23 cellular contexts compared by ENCODE assay signal in the genomic region with DNA sequence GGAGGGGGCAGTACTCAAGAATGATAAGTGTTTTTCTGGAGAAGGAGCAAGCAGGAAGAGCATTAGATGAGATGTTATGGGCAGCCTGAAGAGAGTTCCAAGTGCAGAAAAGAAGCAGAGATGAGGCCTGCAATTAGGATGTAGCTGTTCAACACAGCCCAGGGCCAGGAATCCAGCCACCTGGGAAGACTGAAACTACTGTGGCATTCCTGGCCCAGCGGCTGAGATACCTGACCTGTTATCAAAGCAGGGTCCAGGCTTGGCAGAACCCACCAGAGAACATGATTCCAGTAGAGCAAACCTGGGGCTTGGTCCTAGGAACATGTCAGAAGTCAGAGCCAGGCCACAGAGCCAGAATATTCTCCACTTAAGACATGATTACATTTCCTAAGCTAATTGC.
"Had no signal": no experiment of that assay in that cellular context is flagged by ENCODE, and none has a peak within 500 bp of the region (broad histone marks: within the 10 kb centered on the region; RNA-seq: fewer than 3 reads in every experiment).

No MANE protein-coding gene starts in this region.

- H3K36me3 ChIP-seq: brain microvascular endothelial cell had no signal

- DNase-seq: activated CD4-positive, alpha-beta T cell treated with anti-CD3 and anti-CD28 coated beads for 1 hour; activated CD4-positive, alpha-beta T cell treated with anti-CD3 and anti-CD28 coated beads for 48 hours; activated CD4-positive, alpha-beta T cell treated with anti-CD3 and anti-CD28 coated beads, Interleukin-2, amount 50 U/mL, for 1 hour; activated CD4-positive, alpha-beta T cell treated with anti-CD3 and anti-CD28 coated beads, Interleukin-2, amount 50 U/mL, for 48 hours; activated CD8-positive, alpha-beta memory T cell treated with anti-CD3 and anti-CD28 coated beads for 24 hours; activated CD8-positive, alpha-beta T cell treated with anti-CD3 and anti-CD28 coated beads for 36 hours; activated effector memory CD4-positive, alpha-beta T cell treated with Interleukin-2 at 50 U/mL for 16 hours; activated gamma-delta T cell treated with Interleukin-2 at 50 U/mL for 16 hours; activated naive CD4-positive, alpha-beta T cell treated with anti-CD3 and anti-CD28 coated beads, Interleukin-2, amount 50 U/mL, for 16 hours; activated naive CD4-positive, alpha-beta T cell treated with Interleukin-2 at 50 U/mL for 16 hours; activated T-cell treated with anti-CD3 and anti-CD28 coated beads, Interleukin-2, amount 50 U/mL, for 4 hours; amniotic stem cell; anterior cingulate cortex; brain microvascular endothelial cell; dorsolateral prefrontal cortex; effector memory CD4-positive, alpha-beta T cell; endodermal cell; foreskin fibroblast; T-helper 2 cell had no signal

- ATAC-seq: activated CD8-positive, alpha-beta T cell treated with anti-CD3 and anti-CD28 coated beads for 36 hours; activated T-cell treated with anti-CD3 and anti-CD28 coated beads, Interleukin-2, amount 50 U/mL, for 4 hours; activated T-helper 17 cell treated with anti-CD3 and anti-CD28 coated beads, Interleukin-2, amount 50 U/mL, for 72 hours; esophagus mucosa; WTC11 had no signal

- H3K27ac ChIP-seq: brain microvascular endothelial cell, coronary artery, dorsolateral prefrontal cortex had no signal

- H3K4me3 ChIP-seq: coronary artery, dorsolateral prefrontal cortex had no signal

- H3K27me3 ChIP-seq: brain microvascular endothelial cell, dorsolateral prefrontal cortex had no signal
